ENCODE assay signal across 8 cellular contexts in the genomic region with DNA sequence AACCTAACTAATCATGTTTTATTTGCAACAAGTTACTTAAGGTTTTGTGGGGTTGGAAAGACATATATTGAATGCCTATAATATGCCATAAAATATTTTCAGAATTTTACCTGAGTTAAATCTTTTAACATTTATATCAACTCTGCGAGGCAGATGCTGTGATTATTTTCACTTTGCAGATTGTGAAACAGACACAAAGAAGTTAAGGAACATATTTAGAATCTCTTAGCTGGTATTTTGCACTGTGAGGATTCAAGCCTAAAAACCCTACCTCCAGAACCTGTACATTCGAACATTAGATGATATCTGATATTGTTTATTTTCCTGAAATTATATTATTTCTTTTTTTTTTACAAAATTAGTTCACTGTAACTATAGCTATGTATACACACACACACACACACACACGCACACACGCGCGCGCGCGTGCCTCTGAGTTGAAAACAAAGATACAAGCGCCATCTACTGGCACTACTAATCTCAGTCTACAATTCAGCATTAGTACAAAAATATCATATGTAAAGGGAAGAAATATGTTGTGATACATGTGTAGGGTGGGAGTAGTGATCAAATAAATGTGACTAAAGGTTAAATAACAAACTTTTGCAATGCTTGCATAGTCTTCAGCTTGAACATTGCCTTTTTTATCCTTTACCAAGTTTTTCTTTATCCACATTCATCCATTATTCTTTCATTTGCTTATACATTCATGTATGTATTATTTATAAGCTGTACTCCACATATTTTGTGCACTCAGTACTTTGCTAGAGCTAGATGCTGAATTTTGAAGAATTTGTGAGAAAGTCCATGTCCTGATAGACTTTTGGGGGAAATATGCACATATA.
DNase-seq lines count a peak whose midpoint lies in the region; ATAC-seq and TF ChIP-seq lines count a peak whose summit lies in the region.

No MANE protein-coding gene starts in this region.

- peak; percentile 89 for DNase-seq in DMS53 (lab: John Stamatoyannopoulos, UW)
- peak; percentile 78 for DNase-seq in Karpas-422
- peak; percentile 26 for DNase-seq in RWPE1 (ENCODE audit: low spot score)
- DNase-seq in activated effector memory CD4-positive, alpha-beta T cell treated with anti-CD3 and anti-CD28 coated beads, Interleukin-2, amount 50 U/mL, for 16 hours, result peak; percentile 83
- DNase-seq in fibroblast of villous mesenchyme (ENCODE audit: low read depth), result peak; percentile 85
- DNase-seq in osteocyte (ENCODE audit: extremely low spot score, unreplicated experiment), result no peak
- DNase-seq in tibial artery, result peak; percentile 73 to 88

- H3K9me3 Mint-ChIP-seq in osteocyte (ENCODE audit: unreplicated experiment), result peaks cover 3% of the 10 kb centered on the region

- no peak overlapping the region for H3K4me2 ChIP-seq in Karpas-422 (ENCODE audit: low read depth, low read length, poor library complexity, severe bottlenecking)

- TF ChIP-seq CTCF in RWPE1 (conservative IDR thresholded peaks at IDR 0.05; ENCODE audit: low read depth) (peak; percentile 82), fibroblast of villous mesenchyme (IDR thresholded peaks at IDR 0.05; ENCODE audit: insufficient read depth, low read depth, low read length) (peak; percentile 76), osteocyte (IDR thresholded peaks at IDR 0.05) (peak; percentile 85), tibial artery (IDR thresholded peaks at IDR 0.05) (peak; percentile 23 to 51)

- H3K27ac ChIP-seq in Karpas-422 (ENCODE audit: low read length), result no peak overlapping the region
- no peak overlapping the region for H3K27ac ChIP-seq in RWPE1
- H3K27ac ChIP-seq in tibial artery, result no peak overlapping the region

- no peak overlapping the region for H3K27ac Mint-ChIP-seq in osteocyte (ENCODE audit: unreplicated experiment)

- peak; percentile 79 for ATAC-seq in GM21717 (IDR thresholded peaks at IDR 0.05; ENCODE audit: unreplicated experiment)

- CTCF ChIA-PET in RWPE1 (lab: Yijun Ruan, JAX), result interaction anchor here (0.6 to 1.3 kb wide), 24 partner anchors 9 to 1454 kb away, joined by 3 to 6 read pairs (median 3); no protein-coding TSS in a partner anchor

- no peak overlapping the region for H3K4me3 ChIP-seq in Karpas-422 (ENCODE audit: low read length)
- H3K4me3 ChIP-seq in fibroblast of villous mesenchyme (ENCODE audit: low read depth, low read length), result peak overlapping the region; percentile 49
- H3K4me3 ChIP-seq in tibial artery, result peak overlapping the region in 1 of 2 donors; percentile 27

- H3K4me3 Mint-ChIP-seq in osteocyte (ENCODE audit: unreplicated experiment), result peak overlapping the region; percentile 57

- H3K36me3 Mint-ChIP-seq in osteocyte (ENCODE audit: unreplicated experiment), result no peaks in the 10 kb centered on the region

- H3K27me3 ChIP-seq in Karpas-422 (ENCODE audit: low read length) (no peaks in the 10 kb centered on the region), tibial artery (no peaks in the 10 kb centered on the region)

- peaks cover 3% of the 10 kb centered on the region for H3K4me1 Mint-ChIP-seq in osteocyte (ENCODE audit: unreplicated experiment)

- no peak overlapping the region for H2AFZ ChIP-seq in Karpas-422 (ENCODE audit: low read length)

- H3K4me1 ChIP-seq in Karpas-422 (ENCODE audit: low read length) (no peaks in the 10 kb centered on the region), tibial artery (no peaks in the 10 kb centered on the region)

- no peaks in the 10 kb centered on the region for H3K9me3 ChIP-seq in Karpas-422 (ENCODE audit: low read length)
- no peaks in the 10 kb centered on the region for H3K9me3 ChIP-seq in tibial artery

- H3K79me2 ChIP-seq in Karpas-422 (ENCODE audit: low read length), result no peaks in the 10 kb centered on the region

- H3K9ac ChIP-seq in Karpas-422 (ENCODE audit: low read length), result no peak overlapping the region

- H3K27me3 Mint-ChIP-seq in osteocyte (ENCODE audit: unreplicated experiment), result peaks cover 20% of the 10 kb centered on the region

- H4K20me1 ChIP-seq in Karpas-422 (ENCODE audit: insufficient read depth, low read depth, low read length), result no peaks in the 10 kb centered on the region

- POLR2A ChIA-PET in RWPE1 (lab: Yijun Ruan, JAX; ENCODE audit: low non-redundant PET), result interaction anchor here (0.6 kb wide), 1 partner anchor 143 kb away, joined by 3 read pairs; no protein-coding TSS in a partner anchor

- intact Hi-C loops in tibial artery (cut with DNase I; ENCODE audit: low total_unique reads), result no loop called here

- no peaks in the 10 kb centered on the region for H3K9me2 ChIP-seq in Karpas-422 (replicated peaks; ENCODE audit: insufficient read depth, low read length)

- no peaks in the 10 kb centered on the region for H3K36me3 ChIP-seq in Karpas-422 (ENCODE audit: insufficient read depth, low read length)
- no peaks in the 10 kb centered on the region for H3K36me3 ChIP-seq in tibial artery
